Comparison of ENCODE assay signal across 8 cellular contexts in genomic region chr6:32894085-32895005, GRCh38. TPM values are rescaled to one million over a fixed set of nuclear protein-coding genes. Genes with fewer than 3 reads are reported as not detected.
DNase-seq lines count a peak whose midpoint lies in the region; ATAC-seq and TF ChIP-seq lines count a peak whose summit lies in the region.

No MANE protein-coding gene starts in this region.

- peaks cover 8% of the 10 kb centered on the region for H3K36me3 Mint-ChIP-seq in activated T-helper 1 cell treated with anti-CD3 and anti-CD28 coated beads, Interleukin-12 subunit alpha, Interleukin-12 subunit beta, Interleukin-2, Interleukin-4 antibody, amounts not matched to agents 30 ng/mL and 10 ng/mL and 1 ng/mL, durations not matched to agents 14 hours and 24 hours and 36 hours (ENCODE audit: low read depth)
- peaks cover 0 to 5% (median 0%) of the 10 kb centered on the region in 3 donors for H3K36me3 Mint-ChIP-seq in naive thymus-derived CD8-positive, alpha-beta T cell
- H3K36me3 Mint-ChIP-seq in stimulated activated naive B cell treated with anti-CD40 and anti-IgM and Interleukin-4, amounts not matched to agents 10 μg/mL and 1 μg/mL and 100 μg/mL, for 72 hours, result peaks cover 20 to 27% of the 10 kb centered on the region in 2 donors

- peak overlapping the region; percentile 77 for H3K4me2 ChIP-seq in DND-41 (ENCODE audit: insufficient read depth, low read length)

- H3K27ac Mint-ChIP-seq in activated T-helper 1 cell treated with anti-CD3 and anti-CD28 coated beads, Interleukin-12 subunit alpha, Interleukin-12 subunit beta, Interleukin-2, Interleukin-4 antibody, amounts not matched to agents 30 ng/mL and 10 ng/mL and 1 ng/mL, durations not matched to agents 14 hours and 24 hours and 36 hours, result peak overlapping the region; percentile 92
- H3K27ac Mint-ChIP-seq in naive thymus-derived CD8-positive, alpha-beta T cell, result peak overlapping the region; percentile 93 to 98 (median 97)
- peak overlapping the region; percentile 97 for H3K27ac Mint-ChIP-seq in stimulated activated naive B cell treated with anti-CD40 and anti-IgM and Interleukin-4, amounts not matched to agents 10 μg/mL and 1 μg/mL and 100 μg/mL, for 72 hours

- peaks cover 46% of the 10 kb centered on the region for H3K79me2 ChIP-seq in DND-41 (ENCODE audit: insufficient read depth, low read length)

- H3K4me3 ChIP-seq in DND-41 (ENCODE audit: low read depth in 1 of 2, low read length in 2 of 2) (peak overlapping the region; percentile 67 to 89), Peyer's patch (peak overlapping the region; percentile 58 to 80 (median 62)), fibroblast of mammary gland (ENCODE audit: control insufficient read depth, low read depth, low read length) (peak overlapping the region; percentile 86)

- H3K27ac ChIP-seq in DND-41 (ENCODE audit: low read length) (peak overlapping the region; percentile 84), KOPT-K1 (ENCODE audit: low read depth, low read length, poor library complexity, severe bottlenecking) (peak overlapping the region; percentile 88), Peyer's patch (peak overlapping the region; percentile 86 to 89 (median 88))

- peak overlapping the region; percentile 99 for H3K4me3 Mint-ChIP-seq in activated T-helper 1 cell treated with anti-CD3 and anti-CD28 coated beads, Interleukin-12 subunit alpha, Interleukin-12 subunit beta, Interleukin-2, Interleukin-4 antibody, amounts not matched to agents 30 ng/mL and 10 ng/mL and 1 ng/mL, durations not matched to agents 14 hours and 24 hours and 36 hours
- peak overlapping the region; percentile 97 to 100 (median 99) for H3K4me3 Mint-ChIP-seq in naive thymus-derived CD8-positive, alpha-beta T cell
- peak overlapping the region; percentile 92 to 97 for H3K4me3 Mint-ChIP-seq in stimulated activated naive B cell treated with anti-CD40 and anti-IgM and Interleukin-4, amounts not matched to agents 10 μg/mL and 1 μg/mL and 100 μg/mL, for 72 hours

- peaks cover 12% of the 10 kb centered on the region for H3K27me3 Mint-ChIP-seq in activated T-helper 1 cell treated with anti-CD3 and anti-CD28 coated beads, Interleukin-12 subunit alpha, Interleukin-12 subunit beta, Interleukin-2, Interleukin-4 antibody, amounts not matched to agents 30 ng/mL and 10 ng/mL and 1 ng/mL, durations not matched to agents 14 hours and 24 hours and 36 hours (ENCODE audit: insufficient read depth)
- H3K27me3 Mint-ChIP-seq in naive thymus-derived CD8-positive, alpha-beta T cell, result no peaks in the 10 kb centered on the region
- H3K27me3 Mint-ChIP-seq in stimulated activated naive B cell treated with anti-CD40 and anti-IgM and Interleukin-4, amounts not matched to agents 10 μg/mL and 1 μg/mL and 100 μg/mL, for 72 hours, result no peaks in the 10 kb centered on the region

- POLR2A ChIA-PET in naive thymus-derived CD8-positive, alpha-beta T cell (lab: Charles Lee), result interaction anchor here (0.5 to 7.3 kb wide), 23 partner anchors 8 to 541 kb away, joined by 3 to 137 read pairs (median 5); partner anchors contain the start of genes BRD2, HLA-DMA, PSMB8 and PSMB9

- DNase-seq in DND-41, result peak; percentile 97
- DNase-seq in Peyer's patch, result peak; percentile 89 to 98 (median 97)
- peak; percentile 95 for DNase-seq in activated T-helper 1 cell treated with anti-CD3 and anti-CD28 coated beads, Interleukin-12 subunit alpha, Interleukin-12 subunit beta, Interleukin-2, Interleukin-4 antibody, amounts not matched to agents 30 ng/mL and 10 ng/mL and 1 ng/mL, durations not matched to agents 14 hours and 24 hours and 36 hours (ENCODE audit: low spot score)
- peak; percentile 87 for DNase-seq in fibroblast of mammary gland (ENCODE audit: low read depth)
- DNase-seq in naive thymus-derived CD8-positive, alpha-beta T cell, result peak; percentile 90 to 98 (median 94)
- DNase-seq in stimulated activated naive B cell treated with anti-CD40 and anti-IgM and Interleukin-4, amounts not matched to agents 10 μg/mL and 1 μg/mL and 100 μg/mL, for 72 hours, result peak; percentile 97

- H3K9ac ChIP-seq in DND-41 (ENCODE audit: low read depth, low read length), result peak overlapping the region; percentile 78

- H3K4me1 Mint-ChIP-seq in activated T-helper 1 cell treated with anti-CD3 and anti-CD28 coated beads, Interleukin-12 subunit alpha, Interleukin-12 subunit beta, Interleukin-2, Interleukin-4 antibody, amounts not matched to agents 30 ng/mL and 10 ng/mL and 1 ng/mL, durations not matched to agents 14 hours and 24 hours and 36 hours (ENCODE audit: low read depth), result peaks cover 48% of the 10 kb centered on the region
- H3K4me1 Mint-ChIP-seq in naive thymus-derived CD8-positive, alpha-beta T cell, result peaks cover 21 to 56% (median 44%) of the 10 kb centered on the region in 4 donors
- peaks cover 40 to 70% of the 10 kb centered on the region in 2 donors for H3K4me1 Mint-ChIP-seq in stimulated activated naive B cell treated with anti-CD40 and anti-IgM and Interleukin-4, amounts not matched to agents 10 μg/mL and 1 μg/mL and 100 μg/mL, for 72 hours

- no peaks in the 10 kb centered on the region for H3K9me3 ChIP-seq in DND-41 (ENCODE audit: insufficient read depth, low read length, severe bottlenecking)
- no peaks in the 10 kb centered on the region for H3K9me3 ChIP-seq in KOPT-K1 (ENCODE audit: insufficient read depth, low read length, poor library complexity, severe bottlenecking)
- H3K9me3 ChIP-seq in Peyer's patch, result no peaks in the 10 kb centered on the region

- intact Hi-C loops in activated T-helper 1 cell treated with anti-CD3 and anti-CD28 coated beads, Interleukin-12 subunit alpha, Interleukin-12 subunit beta, Interleukin-2, Interleukin-4 antibody, amounts not matched to agents 30 ng/mL and 10 ng/mL and 1 ng/mL, durations not matched to agents 14 hours and 24 hours and 36 hours (cut with micrococcal nuclease), result loop anchor here (1.0 to 5.0 kb wide), 11 partner anchors 9 to 354 kb away; partner anchors contain the start of genes BRD2, HLA-DMA, HLA-DMB and HLA-DPB1

- H3K9me3 Mint-ChIP-seq in activated T-helper 1 cell treated with anti-CD3 and anti-CD28 coated beads, Interleukin-12 subunit alpha, Interleukin-12 subunit beta, Interleukin-2, Interleukin-4 antibody, amounts not matched to agents 30 ng/mL and 10 ng/mL and 1 ng/mL, durations not matched to agents 14 hours and 24 hours and 36 hours, result no peaks in the 10 kb centered on the region
- H3K9me3 Mint-ChIP-seq in naive thymus-derived CD8-positive, alpha-beta T cell, result no peaks in the 10 kb centered on the region
- no peaks in the 10 kb centered on the region for H3K9me3 Mint-ChIP-seq in stimulated activated naive B cell treated with anti-CD40 and anti-IgM and Interleukin-4, amounts not matched to agents 10 μg/mL and 1 μg/mL and 100 μg/mL, for 72 hours

- ATAC-seq in DND-41 (ENCODE audit: insufficient read depth, low read depth), result peak; percentile 95
- ATAC-seq in GM21825 (IDR thresholded peaks at IDR 0.05; ENCODE audit: unreplicated experiment), result peak; percentile 96
- peak; percentile 97 to 98 for ATAC-seq in naive thymus-derived CD8-positive, alpha-beta T cell
- ATAC-seq in stimulated activated naive B cell treated with anti-CD40 and anti-IgM and Interleukin-4, amounts not matched to agents 10 μg/mL and 1 μg/mL and 100 μg/mL, for 72 hours (replicated peaks), result peak; percentile 97 to 98

- TF ChIP-seq POLR2A in Peyer's patch (IDR thresholded peaks at IDR 0.05), result peak; percentile 78 to 86

- peak overlapping the region; percentile 81 for H2AFZ ChIP-seq in DND-41 (ENCODE audit: low read depth, low read length)

- peak; percentile 22 for TF ChIP-seq CTCF in DND-41 (IDR thresholded peaks at IDR 0.05; ENCODE audit: borderline replicate concordance, extremely low read depth, low read length, poor library complexity, severe bottlenecking)
- TF ChIP-seq CTCF in Peyer's patch (IDR thresholded peaks at IDR 0.05), result peak in 1 of 6 experiments; percentile 7
- no peak for TF ChIP-seq CTCF in fibroblast of mammary gland (conservative IDR thresholded peaks at IDR 0.05; ENCODE audit: control insufficient read depth, insufficient read depth, low read depth, low read length)

- H3K36me3 ChIP-seq in DND-41 (ENCODE audit: insufficient read depth, low read length), result peaks cover 9% of the 10 kb centered on the region
- 0 out of 2 replicates have a peak, but pooled peaks cover 9% of the 10 kb centered on the region for H3K36me3 ChIP-seq in KOPT-K1 (ENCODE audit: insufficient read depth, low read length)
- H3K36me3 ChIP-seq in Peyer's patch, result no peaks in the 10 kb centered on the region

- H3K27me3 ChIP-seq in DND-41 (ENCODE audit: insufficient read depth, low read length, poor library complexity), result no peaks in the 10 kb centered on the region
- H3K27me3 ChIP-seq in Peyer's patch, result no peaks in the 10 kb centered on the region

- peaks cover 45% of the 10 kb centered on the region for H3K4me1 ChIP-seq in DND-41 (ENCODE audit: insufficient read depth, low read length)
- peaks cover 0 to 4% (median 0%) of the 10 kb centered on the region in 4 donors for H3K4me1 ChIP-seq in Peyer's patch

- peaks cover 11% of the 10 kb centered on the region; the same call in 1 of the 2 replicates for H4K20me1 ChIP-seq in DND-41 (ENCODE audit: insufficient read depth, low read length)

RNA-seq across cellular contexts. Expression of gene PSMB9, which starts 40.4 kb away (rescaled TPM):
- 100 to 1,000 TPM in 1 of 4 donors, 10 to 100 TPM in 3; 53.5 to 124 (median 80.9) TPM for total RNA-seq in Peyer's patch
- total RNA-seq in activated T-helper 1 cell treated with anti-CD3 and anti-CD28 coated beads, Interleukin-12 subunit alpha, Interleukin-12 subunit beta, Interleukin-2, Interleukin-4 antibody, amounts not matched to agents 30 ng/mL and 10 ng/mL and 1 ng/mL, durations not matched to agents 14 hours and 24 hours and 36 hours, result 249 and 253 TPM in 2 replicates
- total RNA-seq in naive thymus-derived CD8-positive, alpha-beta T cell, result 100 to 1,000 TPM; 102 to 104 TPM
- 100 to 1,000 TPM; 402 to 432 (median 424) TPM for polyA plus RNA-seq in naive thymus-derived CD8-positive, alpha-beta T cell

RNA-seq across cellular contexts. Expression of gene TAP1, which starts 40.8 kb away (rescaled TPM):
- 100 to 1,000 TPM in 3 of 4 donors, 10 to 100 TPM in 1; 25.6 to 136 (median 107) TPM for total RNA-seq in Peyer's patch
- total RNA-seq in activated T-helper 1 cell treated with anti-CD3 and anti-CD28 coated beads, Interleukin-12 subunit alpha, Interleukin-12 subunit beta, Interleukin-2, Interleukin-4 antibody, amounts not matched to agents 30 ng/mL and 10 ng/mL and 1 ng/mL, durations not matched to agents 14 hours and 24 hours and 36 hours, result 284 and 290 TPM in 2 replicates
- total RNA-seq in naive thymus-derived CD8-positive, alpha-beta T cell, result 100 to 1,000 TPM; 113 TPM
- 100 to 1,000 TPM; 197 to 283 (median 230) TPM for polyA plus RNA-seq in naive thymus-derived CD8-positive, alpha-beta T cell

RNA-seq across cellular contexts. Expression of gene HLA-DMB, which starts 46.5 kb away (rescaled TPM):
- total RNA-seq in Peyer's patch, result 100 to 1,000 TPM in 1 of 4 donors, 10 to 100 TPM in 3; 59.4 to 199 (median 91.6) TPM
- total RNA-seq in activated T-helper 1 cell treated with anti-CD3 and anti-CD28 coated beads, Interleukin-12 subunit alpha, Interleukin-12 subunit beta, Interleukin-2, Interleukin-4 antibody, amounts not matched to agents 30 ng/mL and 10 ng/mL and 1 ng/mL, durations not matched to agents 14 hours and 24 hours and 36 hours, result 2.7 and 2.8 TPM in 2 replicates
- total RNA-seq in naive thymus-derived CD8-positive, alpha-beta T cell, result 10 to 100 TPM; 23.0 to 23.5 TPM
- 10 to 100 TPM; 10.8 to 22.5 (median 16.8) TPM for polyA plus RNA-seq in naive thymus-derived CD8-positive, alpha-beta T cell

RNA-seq across cellular contexts. Expression of gene PSMB8, which starts 50.5 kb away (rescaled TPM):
- total RNA-seq in Peyer's patch, result 100 to 1,000 TPM in 2 of 4 donors, 10 to 100 TPM in 2; 48.1 to 104 (median 96.0) TPM
- 353 and 358 TPM in 2 replicates for total RNA-seq in activated T-helper 1 cell treated with anti-CD3 and anti-CD28 coated beads, Interleukin-12 subunit alpha, Interleukin-12 subunit beta, Interleukin-2, Interleukin-4 antibody, amounts not matched to agents 30 ng/mL and 10 ng/mL and 1 ng/mL, durations not matched to agents 14 hours and 24 hours and 36 hours
- total RNA-seq in naive thymus-derived CD8-positive, alpha-beta T cell, result 100 to 1,000 TPM; 133 to 138 TPM
- polyA plus RNA-seq in naive thymus-derived CD8-positive, alpha-beta T cell, result 100 to 1,000 TPM; 350 to 386 (median 386) TPM

RNA-seq across cellular contexts. Expression of gene TAP2, which starts 55.8 kb away (rescaled TPM):
- total RNA-seq in Peyer's patch, result 10 to 100 TPM; 16.5 to 53.2 (median 39.4) TPM
- total RNA-seq in activated T-helper 1 cell treated with anti-CD3 and anti-CD28 coated beads, Interleukin-12 subunit alpha, Interleukin-12 subunit beta, Interleukin-2, Interleukin-4 antibody, amounts not matched to agents 30 ng/mL and 10 ng/mL and 1 ng/mL, durations not matched to agents 14 hours and 24 hours and 36 hours, result 160 and 167 TPM in 2 replicates
- 100 to 1,000 TPM in 1 of 2 experiments, 10 to 100 TPM in 1; 96.2 to 117 TPM for total RNA-seq in naive thymus-derived CD8-positive, alpha-beta T cell
- 10 to 100 TPM; 24.2 to 36.6 (median 25.3) TPM for polyA plus RNA-seq in naive thymus-derived CD8-positive, alpha-beta T cell

Comparison
In these comparisons a context has a peak if more than half of its experiments do, and no peak if none do; other contexts are left out.
1. Peak in every context shown above with its lines: DNase-seq, ATAC-seq, H3K4me3 ChIP-seq and H3K27ac ChIP-seq.